8 cellular contexts compared by ENCODE assay signal in genomic region chr15:90870354-90871096, GRCh38.
DNase-seq lines count a peak whose midpoint lies in the region; ATAC-seq and TF ChIP-seq lines count a peak whose summit lies in the region.

No MANE protein-coding gene starts in this region.

- DNase-seq in ELF-1 (ENCODE audit: low read depth, low spot score) (peak; percentile 51), OCI-M1 (lab: John Stamatoyannopoulos, UW) (peak; percentile 67), coronary artery (ENCODE audit: low spot score) (no peak), NCI-H2081 (lab: John Stamatoyannopoulos, UW) (no peak)
- no peak for DNase-seq in activated CD4-positive, alpha-beta T cell treated with anti-CD3 and anti-CD28 coated beads for 48 hours

- no peaks in the 10 kb centered on the region for H3K27me3 ChIP-seq in mucosa of rectum (ENCODE audit: control insufficient read depth in 2 of 2, insufficient read depth in 2 of 2, low read length in 2 of 2)

- peak overlapping the region; percentile 80 for H3K4me3 ChIP-seq in coronary artery
- H3K4me3 ChIP-seq in mucosa of rectum (ENCODE audit: low read length in 2 of 2): peak overlapping the region; percentile 81 to 88

- H3K9ac ChIP-seq in mucosa of rectum (ENCODE audit: low read depth in 1 of 2, low read length in 2 of 2): peak overlapping the region; percentile 89 to 90

- no peaks in the 10 kb centered on the region for H3K36me3 ChIP-seq in mucosa of rectum (ENCODE audit: control insufficient read depth in 2 of 2, insufficient read depth in 2 of 2, low read length in 2 of 2)

- H3K27ac ChIP-seq in coronary artery (peak overlapping the region; percentile 91 to 92), mucosa of rectum (ENCODE audit: low read depth in 2 of 2, low read length in 2 of 2) (peak overlapping the region; percentile 82 to 86)

- peaks cover 51 to 54% of the 10 kb centered on the region in 2 donors for H3K4me1 ChIP-seq in mucosa of rectum (ENCODE audit: control insufficient read depth in 2 of 2, insufficient read depth in 2 of 2, low read length in 2 of 2)

- TF ChIP-seq CTCF in coronary artery (IDR thresholded peaks at IDR 0.05): no peak

- ATAC-seq in GM21367 (IDR thresholded peaks at IDR 0.05; ENCODE audit: unreplicated experiment) (no peak), HG02840 (IDR thresholded peaks at IDR 0.05; ENCODE audit: low FRiP score, unreplicated experiment) (no peak)

- H3K9me3 ChIP-seq in mucosa of rectum (ENCODE audit: control insufficient read depth in 2 of 2, low read length in 2 of 2): no peaks in the 10 kb centered on the region

Comparison
In these comparisons a context has a peak if more than half of its experiments do, and no peak if none do; other contexts are left out.
1. DNase-seq: peak in ELF-1 (single experiment) and OCI-M1 (single experiment); none in coronary artery (single experiment), NCI-H2081 (0 of 2) and activated CD4-positive, alpha-beta T cell treated with anti-CD3 and anti-CD28 coated beads for 48 hours (single experiment).